In genomic region chr3:120151796-120152195, GRCh38 we compare ENCODE assay signal across 18 cellular contexts.
"Had no signal": no experiment of that assay in that cellular context is flagged by ENCODE, and none has a peak within 500 bp of the region (broad histone marks: within the 10 kb centered on the region; RNA-seq: fewer than 3 reads in every experiment).

No MANE protein-coding gene starts in this region.

- H3K4me1 ChIP-seq: sigmoid colon, thyroid gland had no signal

- H3K27ac ChIP-seq: coronary artery, heart left ventricle, left ventricle myocardium inferior, lower lobe of right lung, sigmoid colon, suprapubic skin, thyroid gland, upper lobe of right lung, vagina had no signal

- DNase-seq: effector CD4-positive, alpha-beta T cell; endodermal cell; heart left ventricle; hypothalamus; left ventricle myocardium inferior; lower lobe of right lung; midbrain; naive B cell; posterior cingulate gyrus; sigmoid colon; stimulated activated CD4-positive, alpha-beta T cell treated with anti-CD3 and anti-CD28 coated beads, Interleukin-12 subunit alpha, Interleukin-12 subunit beta, amount 100 ng/mL, for 4 hours; stimulated activated naive CD4-positive, alpha-beta T cell treated with Interleukin-2 at 50 U/mL for 16 hours; thyroid gland; upper lobe of right lung had no signal

- H3K9me3 ChIP-seq: thyroid gland, upper lobe of right lung had no signal

- H3K27me3 ChIP-seq: heart left ventricle, sigmoid colon, suprapubic skin, thyroid gland, upper lobe of right lung, vagina had no signal

- ATAC-seq: heart left ventricle, lower lobe of right lung, upper lobe of right lung had no signal

- H3K36me3 ChIP-seq: heart left ventricle, left ventricle myocardium inferior, lower lobe of right lung, sigmoid colon, suprapubic skin, thyroid gland, upper lobe of right lung, vagina had no signal

- H3K4me3 ChIP-seq: coronary artery, heart left ventricle, left ventricle myocardium inferior, lower lobe of right lung, sigmoid colon, skin epidermis, suprapubic skin, thyroid gland, upper lobe of right lung, vagina had no signal
